8 cellular contexts compared by ENCODE assay signal in genomic region chr14:74762917-74763802, GRCh38. TPM values are rescaled to one million over a fixed set of nuclear protein-coding genes. Genes with fewer than 3 reads are reported as not detected.
A peak's percentile ranks its signal among the peaks of the same experiment; 100 is the strongest.
DNase-seq lines count a peak whose midpoint lies in the region; ATAC-seq, FAIRE-seq and TF ChIP-seq lines count a peak whose summit lies in the region.

A gene with protein sequence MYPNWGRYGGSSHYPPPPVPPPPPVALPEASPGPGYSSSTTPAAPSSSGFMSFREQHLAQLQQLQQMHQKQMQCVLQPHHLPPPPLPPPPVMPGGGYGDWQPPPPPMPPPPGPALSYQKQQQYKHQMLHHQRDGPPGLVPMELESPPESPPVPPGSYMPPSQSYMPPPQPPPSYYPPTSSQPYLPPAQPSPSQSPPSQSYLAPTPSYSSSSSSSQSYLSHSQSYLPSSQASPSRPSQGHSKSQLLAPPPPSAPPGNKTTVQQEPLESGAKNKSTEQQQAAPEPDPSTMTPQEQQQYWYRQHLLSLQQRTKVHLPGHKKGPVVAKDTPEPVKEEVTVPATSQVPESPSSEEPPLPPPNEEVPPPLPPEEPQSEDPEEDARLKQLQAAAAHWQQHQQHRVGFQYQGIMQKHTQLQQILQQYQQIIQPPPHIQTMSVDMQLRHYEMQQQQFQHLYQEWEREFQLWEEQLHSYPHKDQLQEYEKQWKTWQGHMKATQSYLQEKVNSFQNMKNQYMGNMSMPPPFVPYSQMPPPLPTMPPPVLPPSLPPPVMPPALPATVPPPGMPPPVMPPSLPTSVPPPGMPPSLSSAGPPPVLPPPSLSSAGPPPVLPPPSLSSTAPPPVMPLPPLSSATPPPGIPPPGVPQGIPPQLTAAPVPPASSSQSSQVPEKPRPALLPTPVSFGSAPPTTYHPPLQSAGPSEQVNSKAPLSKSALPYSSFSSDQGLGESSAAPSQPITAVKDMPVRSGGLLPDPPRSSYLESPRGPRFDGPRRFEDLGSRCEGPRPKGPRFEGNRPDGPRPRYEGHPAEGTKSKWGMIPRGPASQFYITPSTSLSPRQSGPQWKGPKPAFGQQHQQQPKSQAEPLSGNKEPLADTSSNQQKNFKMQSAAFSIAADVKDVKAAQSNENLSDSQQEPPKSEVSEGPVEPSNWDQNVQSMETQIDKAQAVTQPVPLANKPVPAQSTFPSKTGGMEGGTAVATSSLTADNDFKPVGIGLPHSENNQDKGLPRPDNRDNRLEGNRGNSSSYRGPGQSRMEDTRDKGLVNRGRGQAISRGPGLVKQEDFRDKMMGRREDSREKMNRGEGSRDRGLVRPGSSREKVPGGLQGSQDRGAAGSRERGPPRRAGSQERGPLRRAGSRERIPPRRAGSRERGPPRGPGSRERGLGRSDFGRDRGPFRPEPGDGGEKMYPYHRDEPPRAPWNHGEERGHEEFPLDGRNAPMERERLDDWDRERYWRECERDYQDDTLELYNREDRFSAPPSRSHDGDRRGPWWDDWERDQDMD (N-terminal part only) (plus strand): TSS chr14:74763316. CDS start chr14:74763490, 174 bp downstream.

- no peaks in the 10 kb centered on the region for H3K9me3 Mint-ChIP-seq in chondrocyte (ENCODE audit: low read depth)

- no peaks in the 10 kb centered on the region for H3K36me3 ChIP-seq in kidney (ENCODE audit: control insufficient read depth in 1 of 2, insufficient read depth in 2 of 2, low read length in 2 of 2)

- intact Hi-C loops in kidney (cut with DNase I): no loop called here

- ATAC-seq in GM19035 (IDR thresholded peaks at IDR 0.05; ENCODE audit: unreplicated experiment) (peak; percentile 92), HG03378 (IDR thresholded peaks at IDR 0.05; ENCODE audit: unreplicated experiment) (peak; percentile 97)

- H3K4me1 ChIP-seq in kidney (ENCODE audit: control insufficient read depth in 1 of 2, insufficient read depth in 1 of 2, low read depth in 1 of 2, low read length in 2 of 2): peaks cover 8 to 10% of the 10 kb centered on the region in 2 donors

- H3K9me3 ChIP-seq in kidney (ENCODE audit: control insufficient read depth in 1 of 2, low read length in 2 of 2): no peaks in the 10 kb centered on the region

- H3K4me3 ChIP-seq in kidney (ENCODE audit: low read length in 2 of 2): peak within 1 kb of the TSS; percentile 78 to 84

- peak within 1 kb of the TSS; percentile 81 to 88 for H3K27ac ChIP-seq in kidney (ENCODE audit: low read depth in 2 of 2, low read length in 2 of 2)

- H3K27ac Mint-ChIP-seq in chondrocyte (ENCODE audit: unreplicated experiment): peak within 1 kb of the TSS; percentile 94

- TF ChIP-seq CTCF in chondrocyte (IDR thresholded peaks at IDR 0.05) (peak; percentile 79), kidney (IDR thresholded peaks at IDR 0.05; ENCODE audit: borderline replicate concordance, extremely low read depth, insufficient read depth) (peak; percentile 69)

- H3K4me3 Mint-ChIP-seq in chondrocyte (ENCODE audit: unreplicated experiment): peak within 1 kb of the TSS; percentile 85

- FAIRE-seq in kidney (lab: Jason Lieb, UNC): peak; percentile 91

- no peaks in the 10 kb centered on the region for H3K27me3 Mint-ChIP-seq in chondrocyte (ENCODE audit: low read depth)

- peak within 1 kb of the TSS; percentile 76 to 93 for H3K9ac ChIP-seq in kidney (ENCODE audit: low read length in 2 of 2)

- H3K4me1 Mint-ChIP-seq in chondrocyte (ENCODE audit: low read depth): peaks cover 52% of the 10 kb centered on the region

- peak; percentile 99 for DNase-seq in AG20443 (ENCODE audit: low spot score)
- peak; percentile 97 for DNase-seq in NCI-H460 (ENCODE audit: extremely low read depth, low read depth)
- peak; percentile 87 for DNase-seq in activated CD4-positive, alpha-beta T cell treated with anti-CD3 and anti-CD28 coated beads for 1 hour
- DNase-seq in chondrocyte (ENCODE audit: low spot score): peak; percentile 95
- peak; percentile 96 for DNase-seq in kidney
- peak; percentile 84 for DNase-seq in stimulated activated CD4-positive, alpha-beta T cell treated with anti-CD3 and anti-CD28 coated beads, Interleukin-15, amount 100 ng/mL, for 48 hours (ENCODE audit: low read depth in 2 of 2)

- no peaks in the 10 kb centered on the region for H3K36me3 Mint-ChIP-seq in chondrocyte (ENCODE audit: low read depth)

RNA-seq across cellular contexts. Expression of the gene that starts here (rescaled TPM):
- 23.6 and 24.7 TPM in 2 replicates for total RNA-seq in NCI-H460 (2014; rRNA removed; shearing (Covaris generic))
- polyA plus RNA-seq in NCI-H460 (2014; cell fraction: nucleus; rRNA removed): 16.7 and 33.5 TPM in 2 replicates
- total RNA-seq in chondrocyte (51.3 to 85.0 TPM (median 51.8 TPM) in 3 replicates), kidney (68.2 TPM)
- 16.2 TPM for polyA plus RNA-seq in kidney (ENCODE audit: insufficient read depth, low read depth, low replicate concordance)

Comparison
In these comparisons a context has a peak if more than half of its experiments do, and no peak if none do; other contexts are left out.
1. Peak in every context shown above with its lines: DNase-seq, ATAC-seq, H3K4me3 ChIP-seq and H3K27ac ChIP-seq.